ENCODE assay signal across 33 cellular contexts in the genomic region with DNA sequence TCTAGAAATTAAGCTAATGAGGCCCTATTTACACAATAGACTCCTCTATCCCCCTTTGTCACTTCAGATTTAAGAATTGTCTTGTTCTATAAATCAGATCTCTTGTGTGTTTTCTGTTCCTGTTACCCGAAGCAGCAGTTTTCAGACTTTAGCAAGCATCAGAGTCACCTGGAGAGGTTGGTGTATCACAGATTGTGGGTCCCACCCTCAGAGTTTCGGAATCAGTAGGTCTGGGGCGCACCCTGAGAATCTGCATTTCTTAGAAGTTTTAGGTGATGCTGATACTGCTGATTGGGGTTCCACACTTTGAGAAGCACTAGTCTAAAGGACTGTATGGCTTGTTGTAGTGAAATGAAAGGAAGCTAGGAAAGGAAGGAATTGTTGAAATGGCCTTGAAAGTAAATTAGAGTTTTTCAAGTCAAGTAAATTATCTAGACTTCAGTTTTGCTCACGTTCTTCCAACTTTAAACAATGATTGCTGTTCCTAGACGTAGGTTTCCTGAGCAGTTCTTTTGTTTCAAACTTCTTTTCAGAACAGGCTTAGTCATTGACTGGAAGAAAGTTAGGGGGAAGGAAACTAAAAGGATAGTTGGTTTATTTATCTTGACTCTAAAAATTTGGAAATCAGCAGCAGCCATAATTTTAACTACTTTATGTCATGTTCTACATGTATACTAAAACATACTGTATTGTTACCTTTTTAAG. TPM values are rescaled to one million over a fixed set of nuclear protein-coding genes. Genes with fewer than 3 reads are reported as not detected.
DNase-seq lines count a peak whose midpoint lies in the region; ATAC-seq, FAIRE-seq and TF ChIP-seq lines count a peak whose summit lies in the region.
"Had no signal": no experiment of that assay in that cellular context is flagged by ENCODE, and none has a peak within 500 bp of the region (broad histone marks: within the 10 kb centered on the region; RNA-seq: fewer than 3 reads in every experiment).

No MANE protein-coding gene starts in this region.

- no peaks in the 10 kb centered on the region for H3K36me3 ChIP-seq in hepatocyte (replicated peaks; ENCODE audit: insufficient read depth, low read depth)

- no peak for ATAC-seq in HG03457 (IDR thresholded peaks at IDR 0.05; ENCODE audit: unreplicated experiment)
- ATAC-seq: CD8-positive, alpha-beta T cell; mucosa of descending colon had no signal

- no peak overlapping the region for H3K4me2 ChIP-seq in hepatocyte

- in situ Hi-C loops in astrocyte of the spinal cord (cut with HindIII; ENCODE audit: low sequenced_read_pairs), result no loop called here

- H3K9me3 Mint-ChIP-seq in activated T-cell treated with anti-CD3 and anti-CD28 coated beads, Interleukin-2, amount 50 U/mL, for 24 hours, result peaks cover 5% of the 10 kb centered on the region
- H3K9me3 Mint-ChIP-seq: activated naive CD4-positive, alpha-beta T cell treated with anti-CD3 and anti-CD28 coated beads for 36 hours; CD8-positive, alpha-beta T cell; nephron had no signal

- H3K9me2 ChIP-seq in hepatocyte (replicated peaks; ENCODE audit: insufficient read depth), result no peaks in the 10 kb centered on the region

- peaks cover 83% of the 10 kb centered on the region for H3K36me3 Mint-ChIP-seq in activated T-cell treated with anti-CD3 and anti-CD28 coated beads, Interleukin-2, amount 50 U/mL, for 24 hours (ENCODE audit: low read depth)

- H3K9me3 ChIP-seq in hepatocyte (ENCODE audit: low read depth), result no peaks in the 10 kb centered on the region
- H3K9me3 ChIP-seq: mucosa of descending colon, suprapubic skin, upper lobe of left lung had no signal

- no peak overlapping the region for H2AFZ ChIP-seq in hepatocyte

- 72% methylated on average over 5 of the region's 5 CpGs for WGBS in hepatocyte (ENCODE audit: low lambda C conversion rate, missing lambda C conversion rate)

- no peak for TF ChIP-seq CTCF in astrocyte of the spinal cord (IDR thresholded peaks at IDR 0.05; ENCODE audit: low read depth, low read length)
- no peak for TF ChIP-seq CTCF in hepatocyte (IDR thresholded peaks at IDR 0.05; ENCODE audit: poor library complexity)

- H3K4me3 Mint-ChIP-seq in activated T-cell treated with anti-CD3 and anti-CD28 coated beads, Interleukin-2, amount 50 U/mL, for 24 hours, result no peak overlapping the region
- H3K4me3 Mint-ChIP-seq: activated CD4-positive, alpha-beta T cell treated with anti-CD3 and anti-CD28 coated beads, Interleukin-2, amount 10 ng/mL, durations not matched to agents 24 days and 14 days; activated naive CD4-positive, alpha-beta T cell treated with anti-CD3 and anti-CD28 coated beads for 36 hours; CD8-positive, alpha-beta T cell; nephron had no signal

- H3K79me2 ChIP-seq in hepatocyte, result peaks cover 15% of the 10 kb centered on the region

- H3K4me3 ChIP-seq in astrocyte of the spinal cord (ENCODE audit: low read depth, low read length) (no peak overlapping the region), hepatocyte (no peak overlapping the region)
- H3K4me3 ChIP-seq: lung, mucosa of descending colon, skin epidermis, suprapubic skin, upper lobe of left lung had no signal

- peak overlapping the region; percentile 65 for H3K27ac Mint-ChIP-seq in activated T-cell treated with anti-CD3 and anti-CD28 coated beads, Interleukin-2, amount 50 U/mL, for 24 hours
- H3K27ac Mint-ChIP-seq: activated CD4-positive, alpha-beta T cell treated with anti-CD3 and anti-CD28 coated beads, Interleukin-2, amount 10 ng/mL, durations not matched to agents 24 days and 14 days; activated naive CD4-positive, alpha-beta T cell treated with anti-CD3 and anti-CD28 coated beads for 36 hours; CD8-positive, alpha-beta T cell; nephron had no signal

- H3K27ac ChIP-seq in hepatocyte, result peak overlapping the region; percentile 24
- no peak overlapping the region for H3K27ac ChIP-seq in substantia nigra (ENCODE audit: low read depth, low read length, poor library complexity, severe bottlenecking)
- H3K27ac ChIP-seq: suprapubic skin, upper lobe of left lung, VCaP had no signal

- no peak for DNase-seq in activated T-cell treated with anti-CD3 and anti-CD28 coated beads, Interleukin-2, amount 50 U/mL, for 24 hours
- no peak for DNase-seq in activated T-cell treated with anti-CD3 and anti-CD28 coated beads, Interleukin-2, amount 50 U/mL, for 1 hour
- DNase-seq in astrocyte of the spinal cord (ENCODE audit: low read depth, low spot score) (peak; percentile 28), hepatocyte (ENCODE audit: low spot score) (no peak), substantia nigra (lab: John Stamatoyannopoulos, UW) (no peak), urothelium cell line (ENCODE audit: low spot score) (no peak), putamen (ENCODE audit: low spot score) (no peak)
- DNase-seq: activated CD4-positive, alpha-beta T cell treated with anti-CD3 and anti-CD28 coated beads, Interleukin-2, amount 10 ng/mL, durations not matched to agents 24 days and 14 days; activated naive CD4-positive, alpha-beta T cell treated with anti-CD3 and anti-CD28 coated beads for 36 hours; amniotic stem cell; CD8-positive, alpha-beta T cell; effector CD4-positive, alpha-beta T cell; erythroblast; foreskin melanocyte; GOT3; KBM-7; mucosa of descending colon; NCI-H1092 treated with DMSO at 0.1 percent for 48 hours; NCI-H1694 treated with DMSO at 0.1 percent for 48 hours; NCI-H446 treated with DMSO at 0.1 percent for 48 hours; stimulated activated naive CD4-positive, alpha-beta T cell; T1000; upper lobe of left lung had no signal

- H3K4me1 Mint-ChIP-seq in activated T-cell treated with anti-CD3 and anti-CD28 coated beads, Interleukin-2, amount 50 U/mL, for 24 hours (ENCODE audit: low read depth), result peaks cover 56% of the 10 kb centered on the region
- H3K4me1 Mint-ChIP-seq: nephron had no signal

- no peaks in the 10 kb centered on the region for H3K27me3 Mint-ChIP-seq in activated T-cell treated with anti-CD3 and anti-CD28 coated beads, Interleukin-2, amount 50 U/mL, for 24 hours
- H3K27me3 Mint-ChIP-seq: activated CD4-positive, alpha-beta T cell treated with anti-CD3 and anti-CD28 coated beads, Interleukin-2, amount 10 ng/mL, durations not matched to agents 24 days and 14 days had no signal

- H4K20me1 ChIP-seq in hepatocyte (ENCODE audit: insufficient read depth, poor library complexity, severe bottlenecking), result no peaks in the 10 kb centered on the region

- H3K27me3 ChIP-seq in hepatocyte, result no peaks in the 10 kb centered on the region
- H3K27me3 ChIP-seq: suprapubic skin, upper lobe of left lung had no signal

- peaks cover 12% of the 10 kb centered on the region for H3K4me1 ChIP-seq in hepatocyte (ENCODE audit: insufficient read depth)

- no peak for FAIRE-seq in urothelium cell line (lab: Jason Lieb, UNC)
- FAIRE-seq: A204.1, bronchial epithelial cell, GM18507, HTR-8/SVneo had no signal

RNA-seq across cellular contexts. Expression of gene BPGM, which starts 15.7 kb away (rescaled TPM):
- 23.2 and 25.0 TPM in 2 replicates for total RNA-seq in hepatocyte
- 25.7 and 37.6 TPM in 2 replicates for polyA plus RNA-seq in hepatocyte
